ENCODE assay signal across 12 cellular contexts in the genomic region with DNA sequence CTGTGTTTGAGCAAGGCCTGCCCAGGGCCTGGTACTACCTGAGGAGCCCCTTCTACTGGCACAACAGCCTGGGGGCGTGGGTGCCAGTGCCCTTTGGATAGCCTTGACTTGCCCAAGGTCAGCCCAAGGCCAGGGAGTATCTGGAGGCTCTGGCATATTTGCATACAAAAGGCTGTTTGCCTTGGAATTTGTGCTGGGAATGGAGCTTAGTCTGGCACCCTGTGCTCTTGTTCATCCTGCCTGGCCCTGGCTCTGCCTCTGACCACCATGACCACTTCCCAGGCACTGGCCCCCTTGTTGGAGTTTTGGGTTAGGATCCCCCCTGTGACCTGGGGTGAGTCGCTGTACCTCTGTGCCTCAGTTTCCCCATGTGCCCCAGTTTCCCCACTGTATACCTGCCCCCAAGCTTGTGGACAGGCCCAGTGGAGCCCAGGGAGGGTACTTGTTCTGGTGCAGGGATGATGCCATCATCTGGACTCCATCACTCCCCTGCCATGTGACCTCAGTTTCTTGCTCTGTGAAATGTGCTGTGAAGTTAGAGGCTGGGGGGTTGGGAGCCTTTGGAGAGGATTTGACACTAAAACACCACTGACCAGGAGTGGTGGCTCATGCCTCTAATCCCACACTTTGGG. TPM values are rescaled to one million over a fixed set of nuclear protein-coding genes. Genes with fewer than 3 reads are reported as not detected.
DNase-seq lines count a peak whose midpoint lies in the region; ATAC-seq, FAIRE-seq and TF ChIP-seq lines count a peak whose summit lies in the region.
"Had no signal": no experiment of that assay in that cellular context is flagged by ENCODE, and none has a peak within 500 bp of the region (broad histone marks: within the 10 kb centered on the region; RNA-seq: fewer than 3 reads in every experiment).

No MANE protein-coding gene starts in this region.

- no peak overlapping the region for H3K4ac ChIP-seq in H1 (replicated peaks; ENCODE audit: insufficient read length, low read depth, low read length)

- peaks cover 3% of the 10 kb centered on the region; the same call in 1 of the 2 replicates for H3K23me2 ChIP-seq in H1 (ENCODE audit: low read depth, low read length)

- no peaks in the 10 kb centered on the region for H3K9me3 Mint-ChIP-seq in T-helper 2 cell treated with Interferon-gamma antibody and Interleukin-4, amounts not matched to agents 5 μg/mL and 100 μg/mL, for 36 hours
- no peaks in the 10 kb centered on the region for H3K9me3 Mint-ChIP-seq in stimulated activated naive CD8-positive, alpha-beta T cell treated with anti-CD3 and anti-CD28 coated beads, Interleukin-15, amount 100 ng/mL, for 72 hours

- 0 out of 2 replicates have a peak overlapping the region, but pooled peaks have one; percentile 16 for H2BK5ac ChIP-seq in H1 (ENCODE audit: low read depth, low read length)

- H3K4me3 Mint-ChIP-seq in T-helper 2 cell treated with Interferon-gamma antibody and Interleukin-4, amounts not matched to agents 5 μg/mL and 100 μg/mL, for 36 hours, result peak overlapping the region; percentile 93
- peak overlapping the region; percentile 89 to 92 for H3K4me3 Mint-ChIP-seq in stimulated activated naive CD8-positive, alpha-beta T cell treated with anti-CD3 and anti-CD28 coated beads, Interleukin-15, amount 100 ng/mL, for 72 hours

- no peak for DNase-seq in T-helper 2 cell treated with Interferon-gamma antibody and Interleukin-4, amounts not matched to agents 5 μg/mL and 100 μg/mL, for 36 hours (ENCODE audit: low spot score)
- DNase-seq in T-helper 2 cell (no peak), H1 (ENCODE audit: low read depth in 1 of 2, low spot score in 2 of 2) (no peak), COR-L47 (lab: John Stamatoyannopoulos, UW) (no peak)
- DNase-seq in stimulated activated naive CD8-positive, alpha-beta T cell treated with anti-CD3 and anti-CD28 coated beads, Interleukin-15, amount 100 ng/mL, for 72 hours, result no peak
- DNase-seq: GF-D8, NCI-H446 treated with DMSO at 0.1 percent for 48 hours had no signal

- CTCF ChIA-PET in H1 (lab: Charles Lee; ENCODE audit: partially characterized antibody), result interaction anchor here (0.6 to 2.1 kb wide), 11 partner anchors 11 to 242 kb away, joined by 3 to 9 read pairs (median 3); no protein-coding TSS in a partner anchor

- H3K4me1 ChIP-seq in OCI-LY1 (ENCODE audit: insufficient read depth, low read length, severe bottlenecking) (peaks cover 64% of the 10 kb centered on the region), H1 (replicated peaks in 1 of 4; ENCODE audit: control insufficient read depth in 3 of 4, insufficient read depth in 4 of 4, low read length in 3 of 4) (peaks cover 0 to 31% (median 20%) of the 10 kb centered on the region in 4 experiments; a peak in 6 of 7 replicates)

- peak overlapping the region; percentile 53; the same call in 1 of the 2 replicates for H2AK5ac ChIP-seq in H1 (ENCODE audit: low read depth, low read length)

- TF ChIP-seq RAD21 in H1 (IDR thresholded peaks at IDR 0.05 in 1 of 2, conservative IDR thresholded peaks at IDR 0.05 in 1 of 2; ENCODE audit: low read depth in 2 of 2, low read length in 2 of 2), result no peak

- H2AFZ ChIP-seq in OCI-LY1 (ENCODE audit: low read length) (no peak overlapping the region), H1 (ENCODE audit: low read length) (no peak overlapping the region)

- H4K5ac ChIP-seq in H1 (ENCODE audit: insufficient read length, low read depth, low read length), result no peak overlapping the region

- H3K36me3 ChIP-seq in OCI-LY1 (ENCODE audit: insufficient read depth, low read length) (peaks cover 5% of the 10 kb centered on the region), H1 (ENCODE audit: control insufficient read depth in 2 of 4, insufficient read depth in 4 of 4, low read length in 3 of 4) (no peaks in the 10 kb centered on the region)

- H3K9me2 ChIP-seq in OCI-LY1 (ENCODE audit: low read depth, low read length), result no peaks in the 10 kb centered on the region

- no peak for TF ChIP-seq EP300 in H1 (IDR thresholded peaks at IDR 0.05; ENCODE audit: borderline replicate concordance in 1 of 2, low read depth in 2 of 2, low read length in 2 of 2)

- H3F3A ChIP-seq in OCI-LY1 (ENCODE audit: insufficient read depth, low read length), result 0 out of 2 replicates have a peak, but pooled peaks cover 4% of the 10 kb centered on the region

- no peaks in the 10 kb centered on the region for H3K9me3 ChIP-seq in OCI-LY1 (ENCODE audit: low read length)
- no peaks in the 10 kb centered on the region for H3K9me3 ChIP-seq in H1 (ENCODE audit: insufficient read depth in 2 of 2, low read depth in 1 of 2, low read length in 1 of 2)

- no peak overlapping the region for H3K23ac ChIP-seq in H1 (ENCODE audit: insufficient read length)

- H3K27ac Mint-ChIP-seq in T-helper 2 cell treated with Interferon-gamma antibody and Interleukin-4, amounts not matched to agents 5 μg/mL and 100 μg/mL, for 36 hours, result peak overlapping the region; percentile 92
- H3K27ac Mint-ChIP-seq in stimulated activated naive CD8-positive, alpha-beta T cell treated with anti-CD3 and anti-CD28 coated beads, Interleukin-15, amount 100 ng/mL, for 72 hours, result peak overlapping the region; percentile 95 to 98

- H3K4me2 ChIP-seq in OCI-LY1 (ENCODE audit: low read length), result peak overlapping the region; percentile 86
- H3K4me2 ChIP-seq in H1 (ENCODE audit: insufficient read depth in 1 of 2, low read depth in 2 of 2, low read length in 2 of 2), result no peak overlapping the region; a peak in 1 of 4 replicates

- peaks cover 54% of the 10 kb centered on the region for H3K4me1 Mint-ChIP-seq in T-helper 2 cell treated with Interferon-gamma antibody and Interleukin-4, amounts not matched to agents 5 μg/mL and 100 μg/mL, for 36 hours (ENCODE audit: low read depth)
- peaks cover 84% of the 10 kb centered on the region for H3K4me1 Mint-ChIP-seq in stimulated activated naive CD8-positive, alpha-beta T cell treated with anti-CD3 and anti-CD28 coated beads, Interleukin-15, amount 100 ng/mL, for 72 hours

- peak overlapping the region; percentile 68; the same call in 1 of the 2 replicates for H2BK12ac ChIP-seq in H1 (ENCODE audit: low read depth, low read length)

- peaks cover 26% of the 10 kb centered on the region for H3K36me3 Mint-ChIP-seq in T-helper 2 cell treated with Interferon-gamma antibody and Interleukin-4, amounts not matched to agents 5 μg/mL and 100 μg/mL, for 36 hours (ENCODE audit: low read depth)

- H3K18ac ChIP-seq in H1 (ENCODE audit: extremely low read depth, low read length), result no peak overlapping the region; the same call in 1 of the 2 replicates

- H4K8ac ChIP-seq in H1 (ENCODE audit: extremely low read depth, insufficient read depth, low read length), result peak overlapping the region; percentile 87; the same call in 1 of the 2 replicates

- FAIRE-seq in H1 (lab: Jason Lieb, UNC), result no peak
- FAIRE-seq: A204.1, colon had no signal

- H4K20me1 ChIP-seq in OCI-LY1 (ENCODE audit: insufficient read depth, low read length) (no peaks in the 10 kb centered on the region), H1 (replicated peaks in 1 of 2; ENCODE audit: control insufficient read depth in 1 of 2, insufficient read depth in 2 of 2, low read length in 2 of 2) (no peaks in the 10 kb centered on the region)

- no peak overlapping the region for H3K56ac ChIP-seq in H1 (replicated peaks; ENCODE audit: insufficient read length, low read depth, low read length)

- H2BK15ac ChIP-seq in H1 (ENCODE audit: low read length), result no peak overlapping the region; the same call in 1 of the 2 replicates

- 84% methylated on average over 2 of the region's 2 CpGs; no CpG with 5 or more reads in 1 of the 2 experiments for WGBS in H1 (ENCODE audit: extremely low coverage in 1 of 2, insufficient coverage in 1 of 2, insufficient read length in 1 of 2, insufficient replicate concordance in 2 of 2, low coverage in 1 of 2, low lambda C conversion rate in 2 of 2, missing lambda C conversion rate in 1 of 2), 2 experiments

- H3K27ac ChIP-seq in OCI-LY1 (ENCODE audit: low read depth, low read length, poor library complexity, severe bottlenecking) (peak overlapping the region; percentile 99), H1 (ENCODE audit: low read depth, low read length) (no peak overlapping the region)

- H4K91ac ChIP-seq in H1 (replicated peaks; ENCODE audit: insufficient read length, low read length), result peak overlapping the region; percentile 10

- H3K14ac ChIP-seq in H1 (ENCODE audit: insufficient read length), result no peak overlapping the region

- no peak overlapping the region for H2BK20ac ChIP-seq in H1 (ENCODE audit: low read length)

- POLR2A ChIA-PET in H1 (lab: Charles Lee; ENCODE audit: partially characterized antibody), result interaction anchor here (0.6 to 1.2 kb wide), 5 partner anchors 13 to 39 kb away, joined by 3 to 5 read pairs (median 3); no protein-coding TSS in a partner anchor

- H2BK120ac ChIP-seq in H1 (replicated peaks; ENCODE audit: low read depth, low read length), result no peak overlapping the region

- H3K27me3 ChIP-seq in OCI-LY1 (ENCODE audit: insufficient read depth, low read length) (no peaks in the 10 kb centered on the region), H1 (replicated peaks in 1 of 4; ENCODE audit: control insufficient read depth in 3 of 4, extremely low read depth in 1 of 4, insufficient read depth in 3 of 4, low read length in 3 of 4) (peaks cover 0 to 16% (median 7%) of the 10 kb centered on the region in 4 experiments; a peak in 5 of 7 replicates)

- peak overlapping the region; percentile 86 for H3K9ac ChIP-seq in OCI-LY1 (ENCODE audit: low read length)
- H3K9ac ChIP-seq in H1 (replicated peaks in 1 of 4; ENCODE audit: extremely low read depth in 1 of 4, low read depth in 3 of 4, low read length in 3 of 4), result 0 out of 7 replicates have a peak overlapping the region, but pooled peaks of 1 of the 4 experiments have one; percentile 10

- peaks cover 2% of the 10 kb centered on the region; the same call in 1 of the 2 replicates for H3K79me1 ChIP-seq in H1 (ENCODE audit: low read depth, low read length)

- ATAC-seq in stimulated activated naive CD8-positive, alpha-beta T cell treated with anti-CD3 and anti-CD28 coated beads, Interleukin-15, amount 100 ng/mL, for 72 hours, result no peak
- ATAC-seq in HG03442 (IDR thresholded peaks at IDR 0.05; ENCODE audit: unreplicated experiment) (no peak), HG02588 (IDR thresholded peaks at IDR 0.05; ENCODE audit: unreplicated experiment) (no peak)

- H3K79me2 ChIP-seq in OCI-LY1 (ENCODE audit: insufficient read depth, low read length), result no peaks in the 10 kb centered on the region; the same call in 1 of the 2 replicates
- no peaks in the 10 kb centered on the region for H3K79me2 ChIP-seq in H1 (ENCODE audit: control insufficient read depth in 1 of 2, insufficient read depth in 2 of 2, low read length in 2 of 2)

- H3K4me3 ChIP-seq in OCI-LY1 (ENCODE audit: low read depth, low read length, poor library complexity, severe bottlenecking), result peak overlapping the region; percentile 67
- no peak overlapping the region for H3K4me3 ChIP-seq in H1 (ENCODE audit: extremely low read depth in 1 of 4, insufficient read depth in 2 of 4, low read depth in 3 of 4, low read length in 4 of 4)

- no peak for TF ChIP-seq POLR2A in H1 (IDR thresholded peaks at IDR 0.05; ENCODE audit: control extremely low read depth in 1 of 2, low read depth in 2 of 2, low read length in 2 of 2)

- TF ChIP-seq CTCF in OCI-LY1 (IDR thresholded peaks at IDR 0.05; ENCODE audit: low read length) (no peak), H1 (IDR thresholded peaks at IDR 0.05; ENCODE audit: control extremely low read depth in 1 of 3, insufficient read depth in 1 of 3, low read depth in 1 of 3, low read length in 3 of 3) (no peak)

- H3K27me3 Mint-ChIP-seq in T-helper 2 cell treated with Interferon-gamma antibody and Interleukin-4, amounts not matched to agents 5 μg/mL and 100 μg/mL, for 36 hours (ENCODE audit: low read depth), result no peaks in the 10 kb centered on the region
- H3K27me3 Mint-ChIP-seq in stimulated activated naive CD8-positive, alpha-beta T cell treated with anti-CD3 and anti-CD28 coated beads, Interleukin-15, amount 100 ng/mL, for 72 hours, result no peaks in the 10 kb centered on the region

RNA-seq across cellular contexts. Expression of gene SUSD3, which starts 1.6 kb away (rescaled TPM):
- 5.5 and 6.2 TPM in 2 replicates for total RNA-seq in H1 (2021; fragmentation: NEBNext Ultra II Directional; extraction: Animal tissue kit (Norgen Biotek cat#: 25700))
- 35.4 and 36.0 TPM in 2 replicates for polyA plus RNA-seq in H1 (2011; rRNA removed)
- polyA plus RNA-seq in H1 (2011; cell fraction: cytosol; rRNA removed), result 22.6 TPM
- 16.8 TPM for polyA plus RNA-seq in H1 (2011; cell fraction: nucleus; rRNA removed)
- 6.3 to 11.3 TPM (median 8.3 TPM) in 4 replicates for polyA plus RNA-seq in H1 (2012, experiment 1 of 2)
- 10.7 TPM for polyA plus RNA-seq in H1 (2012, experiment 2 of 2)
- polyA plus RNA-seq in H1 (2013, experiment 1 of 2), result 8.2 TPM
- polyA plus RNA-seq in H1 (2013, experiment 2 of 2), result 9.4 TPM
- 5.2 and 7.2 TPM in 2 replicates for polyA minus RNA-seq in H1 (2011; rRNA and poly(A)+ RNA removed)
- polyA minus RNA-seq in H1 (2011; cell fraction: cytosol; rRNA and poly(A)+ RNA removed), result 8.8 TPM
- 7.3 TPM for polyA minus RNA-seq in H1 (2011; cell fraction: nucleus; rRNA and poly(A)+ RNA removed)

RNA-seq across cellular contexts. Expression of gene CARD19, which starts 35.9 kb away (rescaled TPM):
- 21.2 and 27.7 TPM in 2 replicates for total RNA-seq in H1 (2021; fragmentation: NEBNext Ultra II Directional; extraction: Animal tissue kit (Norgen Biotek cat#: 25700))
- 112 and 144 TPM in 2 replicates for polyA plus RNA-seq in H1 (2011; rRNA removed)
- polyA plus RNA-seq in H1 (2011; cell fraction: cytosol; rRNA removed), result 66.2 TPM
- 57.8 TPM for polyA plus RNA-seq in H1 (2011; cell fraction: nucleus; rRNA removed)
- 13.4 to 28.1 TPM (median 26.0 TPM) in 4 replicates for polyA plus RNA-seq in H1 (2012, experiment 1 of 2)
- 36.2 TPM for polyA plus RNA-seq in H1 (2012, experiment 2 of 2)
- 30.6 TPM for polyA plus RNA-seq in H1 (2013, experiment 1 of 2)
- 30.0 TPM for polyA plus RNA-seq in H1 (2013, experiment 2 of 2)
- polyA minus RNA-seq in H1 (2011; rRNA and poly(A)+ RNA removed), result 11.7 and 13.5 TPM in 2 replicates
- 12.4 TPM for polyA minus RNA-seq in H1 (2011; cell fraction: cytosol; rRNA and poly(A)+ RNA removed)
- polyA minus RNA-seq in H1 (2011; cell fraction: nucleus; rRNA and poly(A)+ RNA removed), result 10.4 TPM
